Comparison of ENCODE assay signal across 8 cellular contexts in genomic region chr4:85475631-85476233, GRCh38. TPM values are rescaled to one million over a fixed set of nuclear protein-coding genes. Genes with fewer than 3 reads are reported as not detected.
DNase-seq lines count a peak whose midpoint lies in the region; ATAC-seq, FAIRE-seq and TF ChIP-seq lines count a peak whose summit lies in the region.

No MANE protein-coding gene starts in this region.

- H3K4me1 ChIP-seq in ES-I3 (ENCODE audit: insufficient read depth, low read length), result no peaks in the 10 kb centered on the region
- peaks cover 53% of the 10 kb centered on the region for H3K4me1 ChIP-seq in OCI-LY1 (ENCODE audit: insufficient read depth, low read length, severe bottlenecking)
- peaks cover 4 to 14% (median 11%) of the 10 kb centered on the region in 4 donors for H3K4me1 ChIP-seq in esophagus muscularis mucosa
- peaks cover 9% of the 10 kb centered on the region for H3K4me1 ChIP-seq in neuron (ENCODE audit: insufficient read depth, low read length)

- no peaks in the 10 kb centered on the region for H4K20me1 ChIP-seq in OCI-LY1 (ENCODE audit: insufficient read depth, low read length)

- intact Hi-C loops in esophagus muscularis mucosa (cut with DNase I), result no loop called here

- peaks cover 51% of the 10 kb centered on the region for H3K79me2 ChIP-seq in OCI-LY1 (ENCODE audit: insufficient read depth, low read length)

- TF ChIP-seq CTCF in OCI-LY1 (IDR thresholded peaks at IDR 0.05; ENCODE audit: low read length) (no peak), esophagus muscularis mucosa (IDR thresholded peaks at IDR 0.05) (no peak)

- H2AFZ ChIP-seq in OCI-LY1 (ENCODE audit: low read length) (no peak overlapping the region), neuron (ENCODE audit: low read depth, low read length) (no peak overlapping the region)

- H3K9ac ChIP-seq in ES-I3 (ENCODE audit: low read depth, low read length), result peak overlapping the region; percentile 50
- peak overlapping the region; percentile 96 for H3K9ac ChIP-seq in OCI-LY1 (ENCODE audit: low read length)

- 8% methylated on average over 11 of the region's 21 CpGs for WGBS in esophagus muscularis mucosa

- 0 out of 2 replicates have a peak, but pooled peaks cover 5% of the 10 kb centered on the region for H3F3A ChIP-seq in OCI-LY1 (ENCODE audit: insufficient read depth, low read length)

- H3K4me2 ChIP-seq in OCI-LY1 (ENCODE audit: low read length), result peak overlapping the region; percentile 77

- FAIRE-seq in RCC 7860 (lab: Jason Lieb, UNC), result no peak

- H3K4me3 ChIP-seq in OCI-LY1 (ENCODE audit: low read depth, low read length, poor library complexity, severe bottlenecking) (peak overlapping the region; percentile 87), esophagus muscularis mucosa (peak overlapping the region; percentile 51 to 65 (median 58)), neuron (ENCODE audit: low read length) (peak overlapping the region; percentile 63)

- ATAC-seq in HG02759 (IDR thresholded peaks at IDR 0.05; ENCODE audit: unreplicated experiment) (no peak), HG02571 (IDR thresholded peaks at IDR 0.05; ENCODE audit: unreplicated experiment) (no peak)

- H3K9me3 ChIP-seq in ES-I3 (ENCODE audit: control insufficient read depth, insufficient read depth, low read length), result no peaks in the 10 kb centered on the region
- H3K9me3 ChIP-seq in OCI-LY1 (ENCODE audit: low read length), result no peaks in the 10 kb centered on the region
- H3K9me3 ChIP-seq in esophagus muscularis mucosa, result no peaks in the 10 kb centered on the region
- no peaks in the 10 kb centered on the region for H3K9me3 ChIP-seq in neuron (ENCODE audit: low read length)

- H3K27ac ChIP-seq in OCI-LY1 (ENCODE audit: low read depth, low read length, poor library complexity, severe bottlenecking), result peak overlapping the region; percentile 98
- peak overlapping the region; percentile 55 to 68 (median 60) for H3K27ac ChIP-seq in esophagus muscularis mucosa (replicated peaks in 1 of 4)

- no peaks in the 10 kb centered on the region for H3K27me3 ChIP-seq in OCI-LY1 (ENCODE audit: insufficient read depth, low read length)
- peaks cover 0 to 33% (median 2%) of the 10 kb centered on the region in 4 donors for H3K27me3 ChIP-seq in esophagus muscularis mucosa
- H3K27me3 ChIP-seq in neuron (ENCODE audit: insufficient read depth, low read length), result no peaks in the 10 kb centered on the region

- H3K9me2 ChIP-seq in OCI-LY1 (ENCODE audit: low read depth, low read length), result no peaks in the 10 kb centered on the region

- H3K36me3 ChIP-seq in ES-I3 (ENCODE audit: insufficient read depth, low read length) (no peaks in the 10 kb centered on the region), OCI-LY1 (ENCODE audit: insufficient read depth, low read length) (peaks cover 13% of the 10 kb centered on the region), esophagus muscularis mucosa (no peaks in the 10 kb centered on the region), neuron (ENCODE audit: insufficient read depth, low read length) (no peaks in the 10 kb centered on the region)

- TF ChIP-seq POLR2A in esophagus muscularis mucosa (IDR thresholded peaks at IDR 0.05; ENCODE audit: low read depth), result no peak

- no peak for DNase-seq in esophagus muscularis mucosa (ENCODE audit: extremely low spot score)
- DNase-seq in RCC 7860 (ENCODE audit: low spot score), result no peak
- no peak for DNase-seq in NCI-H2196 (lab: John Stamatoyannopoulos, UW; ENCODE audit: unreplicated experiment)

- TF ChIP-seq EP300 in esophagus muscularis mucosa (IDR thresholded peaks at IDR 0.05), result no peak

RNA-seq across cellular contexts. Expression of gene ARHGAP24, which starts 0.8 kb away (rescaled TPM):
- 10 to 100 TPM; 17.6 to 30.2 (median 23.6) TPM for total RNA-seq in esophagus muscularis mucosa
